7 cellular contexts compared by ENCODE assay signal in genomic region chr20:37155987-37156386, GRCh38.
"Had no signal": no experiment of that assay in that cellular context is flagged by ENCODE, and none has a peak within 500 bp of the region (broad histone marks: within the 10 kb centered on the region; RNA-seq: fewer than 3 reads in every experiment).

No MANE protein-coding gene starts in this region.

- H3K27ac ChIP-seq: HL-60, KMS-11 had no signal

- H3K4me3 ChIP-seq: GM23338 had no signal

- DNase-seq: H9, HCEC 1CT, IMR-90, KBM-7 had no signal

- H3K4me3 Mint-ChIP-seq: GM23338, H9 had no signal

- ATAC-seq: GM23338 had no signal

- H3K9ac ChIP-seq: KMS-11 had no signal

- H3K4me1 Mint-ChIP-seq: GM23338, H9 had no signal

- H2AFZ ChIP-seq: GM23338 had no signal

- H3K27ac Mint-ChIP-seq: GM23338, H9 had no signal

- H3K4me2 ChIP-seq: GM23338, KMS-11 had no signal
